ENCODE assay signal across 29 cellular contexts in the genomic region with DNA sequence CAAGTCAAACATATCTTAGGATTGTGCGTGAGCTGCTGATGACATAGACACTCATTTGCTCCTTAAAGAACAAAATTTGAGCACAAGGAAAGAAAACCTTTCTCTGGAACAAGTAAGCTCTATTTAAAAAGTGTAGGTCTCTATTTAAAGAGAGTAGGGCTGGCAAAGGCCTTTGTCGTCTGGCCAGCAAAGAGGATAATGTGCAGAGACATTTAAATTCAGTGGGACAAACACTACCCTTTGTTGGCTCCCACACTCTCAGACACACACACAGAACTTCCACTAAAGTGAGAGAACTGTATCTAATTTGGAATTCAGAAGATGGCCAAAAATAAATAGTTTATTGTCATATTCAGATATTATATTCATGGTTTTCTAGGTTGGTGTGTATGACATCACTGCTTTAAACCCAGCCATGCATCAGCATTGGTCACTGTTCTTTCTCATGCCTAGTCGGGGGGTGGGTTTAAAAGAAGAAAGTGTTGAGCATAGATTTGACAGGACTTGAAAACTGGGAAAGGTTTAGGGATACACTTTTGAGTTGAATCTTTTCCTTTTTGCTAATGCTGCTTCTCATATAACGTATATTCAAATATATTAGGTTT. TPM values are rescaled to one million over a fixed set of nuclear protein-coding genes. Genes with fewer than 3 reads are reported as not detected.
DNase-seq lines count a peak whose midpoint lies in the region; ATAC-seq and TF ChIP-seq lines count a peak whose summit lies in the region.
"Had no signal": no experiment of that assay in that cellular context is flagged by ENCODE, and none has a peak within 500 bp of the region (broad histone marks: within the 10 kb centered on the region; RNA-seq: fewer than 3 reads in every experiment).

No MANE protein-coding gene starts in this region.

- H3K36me3 Mint-ChIP-seq in WTC11 (no peaks in the 10 kb centered on the region), Calu3 (ENCODE audit: insufficient read depth, unreplicated experiment) (no peaks in the 10 kb centered on the region)
- peaks cover 8% of the 10 kb centered on the region in 2 donors for H3K36me3 Mint-ChIP-seq in stimulated activated naive B cell treated with anti-CD40 and anti-IgM and Interleukin-4, amounts not matched to agents 10 μg/mL and 1 μg/mL and 100 μg/mL, for 72 hours
- H3K36me3 Mint-ChIP-seq: activated naive CD8-positive, alpha-beta T cell had no signal

- H3K27me3 ChIP-seq in BLaER1: no peaks in the 10 kb centered on the region
- no peaks in the 10 kb centered on the region for H3K27me3 ChIP-seq in HUES48 (ENCODE audit: control insufficient read depth, insufficient read depth, low read length)
- H3K27me3 ChIP-seq: colonic mucosa, left lung, neutrophil, tibial nerve had no signal

- peak overlapping the region; percentile 13; the same call in 1 of the 2 replicates for H3K4me2 ChIP-seq in BLaER1

- H3K4me1 ChIP-seq in BLaER1 (peaks cover 25% of the 10 kb centered on the region), HUES48 (ENCODE audit: control insufficient read depth, insufficient read depth, low read length) (peaks cover 14% of the 10 kb centered on the region), mesodermal cell (ENCODE audit: control insufficient read depth, insufficient read depth, low read length, poor library complexity, severe bottlenecking) (no peaks in the 10 kb centered on the region)
- H3K4me1 ChIP-seq: colonic mucosa, left lung had no signal

- H3K27ac Mint-ChIP-seq in WTC11 (no peak overlapping the region), Calu3 (ENCODE audit: unreplicated experiment) (no peak overlapping the region)
- H3K27ac Mint-ChIP-seq in stimulated activated naive B cell treated with anti-CD40 and anti-IgM and Interleukin-4, amounts not matched to agents 10 μg/mL and 1 μg/mL and 100 μg/mL, for 72 hours: no peak overlapping the region
- H3K27ac Mint-ChIP-seq: activated CD4-positive, alpha-beta T cell treated with anti-CD3 and anti-CD28 coated beads, Interleukin-2, amount 10 ng/mL, durations not matched to agents 7 days and 5 days; activated naive CD8-positive, alpha-beta T cell; progenitor cell of endocrine pancreas had no signal

- POLR2A ChIA-PET in WTC11 (lab: Charles Lee): no interaction called here

- ATAC-seq in WTC11 (peak; percentile 34; the same call in 1 of the 2 replicates), HG03460 (IDR thresholded peaks at IDR 0.05; ENCODE audit: unreplicated experiment) (no peak)
- no peak for ATAC-seq in stimulated activated naive B cell treated with anti-CD40 and anti-IgM and Interleukin-4, amounts not matched to agents 10 μg/mL and 1 μg/mL and 100 μg/mL, for 72 hours (replicated peaks)
- ATAC-seq: left lung, sciatic nerve had no signal

- H3K27ac ChIP-seq in BLaER1 (no peak overlapping the region), HUES48 (ENCODE audit: low read depth, low read length) (peak overlapping the region; percentile 46), mesodermal cell (ENCODE audit: low read depth, low read length, severe bottlenecking) (peak overlapping the region; percentile 72)
- H3K27ac ChIP-seq: colonic mucosa, left lung, neutrophil, tibial nerve, WERI-Rb-1 had no signal

- H3K9me3 ChIP-seq in BLaER1 (no peaks in the 10 kb centered on the region), HUES48 (ENCODE audit: control insufficient read depth, insufficient read depth, low read length) (no peaks in the 10 kb centered on the region), mesodermal cell (ENCODE audit: control insufficient read depth, low read length) (no peaks in the 10 kb centered on the region)
- H3K9me3 ChIP-seq: colonic mucosa, left lung, neutrophil, tibial nerve had no signal

- H3K4me3 ChIP-seq in BLaER1 (no peak overlapping the region), HUES48 (ENCODE audit: low read depth, low read length) (no peak overlapping the region), mesodermal cell (ENCODE audit: extremely low read depth, insufficient read depth, low read length, poor library complexity, severe bottlenecking) (no peak overlapping the region)
- H3K4me3 ChIP-seq: colonic mucosa, left lung, tibial nerve had no signal

- no TSS peak for BruUV-seq in Calu3 (replicated peaks; lab: Mats Ljungman, UMichigan)

- no peaks in the 10 kb centered on the region for H3K9me3 Mint-ChIP-seq in WTC11
- peaks cover 0 to 5% of the 10 kb centered on the region in 2 donors for H3K9me3 Mint-ChIP-seq in stimulated activated naive B cell treated with anti-CD40 and anti-IgM and Interleukin-4, amounts not matched to agents 10 μg/mL and 1 μg/mL and 100 μg/mL, for 72 hours
- H3K9me3 Mint-ChIP-seq in Calu3 (ENCODE audit: low read depth, unreplicated experiment): no peaks in the 10 kb centered on the region
- H3K9me3 Mint-ChIP-seq: activated CD4-positive, alpha-beta T cell treated with anti-CD3 and anti-CD28 coated beads, Interleukin-2, amount 10 ng/mL, durations not matched to agents 7 days and 5 days had no signal

- H3K4me3 Mint-ChIP-seq in WTC11 (no peak overlapping the region), Calu3 (ENCODE audit: low read depth, unreplicated experiment) (no peak overlapping the region)
- no peak overlapping the region for H3K4me3 Mint-ChIP-seq in stimulated activated naive B cell treated with anti-CD40 and anti-IgM and Interleukin-4, amounts not matched to agents 10 μg/mL and 1 μg/mL and 100 μg/mL, for 72 hours
- H3K4me3 Mint-ChIP-seq: activated CD4-positive, alpha-beta T cell treated with anti-CD3 and anti-CD28 coated beads, Interleukin-2, amount 10 ng/mL, durations not matched to agents 7 days and 5 days; activated naive CD8-positive, alpha-beta T cell had no signal

- H3K9ac ChIP-seq in BLaER1 (no peak overlapping the region), HUES48 (ENCODE audit: low read depth, low read length) (no peak overlapping the region)

- intact Hi-C loops in Calu3 (cut with micrococcal nuclease; ENCODE audit: unreplicated experiment): no loop called here

- no peaks in the 10 kb centered on the region for H3K36me3 ChIP-seq in BLaER1
- H3K36me3 ChIP-seq in HUES48 (ENCODE audit: control insufficient read depth, insufficient read depth, low read length): no peaks in the 10 kb centered on the region
- H3K36me3 ChIP-seq in mesodermal cell (ENCODE audit: control insufficient read depth, insufficient read depth, low read length): no peaks in the 10 kb centered on the region
- H3K36me3 ChIP-seq: colonic mucosa, left lung, neutrophil, tibial nerve, WERI-Rb-1 had no signal

- no CpG with 5 or more reads among the region's 4 CpGs for WGBS in mesodermal cell (ENCODE audit: insufficient coverage in 2 of 2), 2 experiments

- H3K4me1 Mint-ChIP-seq in WTC11 (peaks cover 15% of the 10 kb centered on the region), Calu3 (ENCODE audit: low read depth, unreplicated experiment) (no peaks in the 10 kb centered on the region)
- peaks cover 5 to 21% of the 10 kb centered on the region in 2 donors for H3K4me1 Mint-ChIP-seq in stimulated activated naive B cell treated with anti-CD40 and anti-IgM and Interleukin-4, amounts not matched to agents 10 μg/mL and 1 μg/mL and 100 μg/mL, for 72 hours
- H3K4me1 Mint-ChIP-seq: activated CD4-positive, alpha-beta T cell treated with anti-CD3 and anti-CD28 coated beads, Interleukin-2, amount 10 ng/mL, durations not matched to agents 7 days and 5 days had no signal

- H3K27me3 Mint-ChIP-seq in WTC11 (ENCODE audit: low read depth) (no peaks in the 10 kb centered on the region), Calu3 (ENCODE audit: unreplicated experiment) (no peaks in the 10 kb centered on the region)
- H3K27me3 Mint-ChIP-seq in stimulated activated naive B cell treated with anti-CD40 and anti-IgM and Interleukin-4, amounts not matched to agents 10 μg/mL and 1 μg/mL and 100 μg/mL, for 72 hours: no peaks in the 10 kb centered on the region
- H3K27me3 Mint-ChIP-seq: activated CD4-positive, alpha-beta T cell treated with anti-CD3 and anti-CD28 coated beads, Interleukin-2, amount 10 ng/mL, durations not matched to agents 7 days and 5 days; activated naive CD8-positive, alpha-beta T cell; progenitor cell of endocrine pancreas had no signal

- TF ChIP-seq CTCF in WTC11 (IDR thresholded peaks at IDR 0.05): no peak
- TF ChIP-seq CTCF in Calu3 (IDR thresholded peaks at IDR 0.05; ENCODE audit: unreplicated experiment): no peak

- CTCF ChIA-PET in WTC11 (lab: Charles Lee) (interaction anchor here (1.6 kb wide), 1 partner anchor 94 kb away, joined by 4 read pairs; no protein-coding TSS in a partner anchor), Calu3 (lab: Charles Lee) (no interaction called here)

- DNase-seq in WTC11 (ENCODE audit: low spot score) (no peak), Calu3 (no peak)
- no peak for DNase-seq in stimulated activated naive B cell treated with anti-CD40 and anti-IgM and Interleukin-4, amounts not matched to agents 10 μg/mL and 1 μg/mL and 100 μg/mL, for 72 hours
- DNase-seq: activated CD4-positive, alpha-beta T cell treated with anti-CD3 and anti-CD28 coated beads, Interleukin-2, amount 10 ng/mL, durations not matched to agents 7 days and 5 days; activated effector memory CD4-positive, alpha-beta T cell treated with Interleukin-2 at 50 U/mL for 16 hours; activated T-cell treated with anti-CD3 and anti-CD28 coated beads, Interleukin-2, amount 50 U/mL, for 1 hour; colonic mucosa; COR-L47; DMS79 treated with DMSO at 0.1 percent for 48 hours; effector CD8-positive, alpha-beta T cell; erythroblast; GDM1; left lung; mesenchymal stem cell; NCI-H1436 treated with DMSO at 0.1 percent for 48 hours; NCI-H446; NCI-H82; stimulated activated CD4-positive, alpha-beta T cell treated with anti-CD3 and anti-CD28 coated beads, Interleukin-12 subunit alpha, Interleukin-12 subunit beta, amount 100 ng/mL, for 4 hours; stimulated activated CD4-positive, alpha-beta T cell treated with anti-CD3 and anti-CD28 coated beads, Interleukin-2, amount 100 ng/mL, for 48 hours; WERI-Rb-1 had no signal

- no peaks in the 10 kb centered on the region for H4K20me1 ChIP-seq in BLaER1

TF ChIP-seq in WTC11, 78 proteins besides CTCF, POLR2A, EP300 and RAD21 (continues in another document):
- TF ChIP-seq, protein P1, sequence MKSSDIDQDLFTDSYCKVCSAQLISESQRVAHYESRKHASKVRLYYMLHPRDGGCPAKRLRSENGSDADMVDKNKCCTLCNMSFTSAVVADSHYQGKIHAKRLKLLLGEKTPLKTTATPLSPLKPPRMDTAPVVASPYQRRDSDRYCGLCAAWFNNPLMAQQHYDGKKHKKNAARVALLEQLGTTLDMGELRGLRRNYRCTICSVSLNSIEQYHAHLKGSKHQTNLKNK (CRISPR knock-in tag; IDR thresholded peaks at IDR 0.05): no peak
- TF ChIP-seq ZNF423 (CRISPR knock-in tag; IDR thresholded peaks at IDR 0.05): no peak

RNA-seq across cellular contexts. Expression of a gene that starts 49.5 kb away (rescaled TPM):
- total RNA-seq in WTC11 (2021): 14.6 to 18.8 TPM (median 18.0 TPM) in 3 replicates
- polyA plus RNA-seq in mesodermal cell (2013, experiment 1 of 2): 14.4 TPM
- 12.2 TPM for polyA plus RNA-seq in mesodermal cell (2013, experiment 2 of 2)
- total RNA-seq in Calu3 (2022): 152 and 159 TPM in 2 replicates
